ENCODE assay signal across 8 cellular contexts in genomic region chr1:153568367-153569099, GRCh38. TPM values are rescaled to one million over a fixed set of nuclear protein-coding genes. Genes with fewer than 3 reads are reported as not detected.
DNase-seq lines count a peak whose midpoint lies in the region; ATAC-seq and TF ChIP-seq lines count a peak whose summit lies in the region.

No MANE protein-coding gene starts in this region.

- intact Hi-C loops in activated CD8-positive, alpha-beta T cell treated with anti-CD3 and anti-CD28 coated beads for 36 hours (cut with micrococcal nuclease): loop anchor here (2.0 kb wide), 1 partner anchor 36 kb away; no protein-coding TSS in a partner anchor

- peak; percentile 94 for DNase-seq in BE2C
- peak; percentile 76 for DNase-seq in HPDE6-E6E7 (ENCODE audit: extremely low spot score)
- DNase-seq in NCI-H774 (lab: John Stamatoyannopoulos, UW): peak; percentile 71
- DNase-seq in activated CD8-positive, alpha-beta T cell treated with anti-CD3 and anti-CD28 coated beads for 36 hours: peak; percentile 90
- DNase-seq in ecto neural progenitor cell (ENCODE audit: low spot score): peak; percentile 95
- DNase-seq in lung (ENCODE audit: low spot score): peak; percentile 92
- DNase-seq in stimulated activated CD4-positive, alpha-beta T cell treated with anti-CD3 and anti-CD28 coated beads, TNF-alpha, amount 100 ng/mL, for 1 hour (ENCODE audit: low read depth in 3 of 3, low spot score in 1 of 3): peak; percentile 53 to 68 (median 67)

- no peaks in the 10 kb centered on the region for H3K27me3 Mint-ChIP-seq in activated CD8-positive, alpha-beta T cell treated with anti-CD3 and anti-CD28 coated beads for 36 hours

- POLR2A ChIA-PET in activated CD8-positive, alpha-beta T cell treated with anti-CD3 and anti-CD28 coated beads for 36 hours (lab: Charles Lee): interaction anchor here (0.8 to 6.3 kb wide), 7 partner anchors 9 to 56 kb away, joined by 3 to 80 read pairs (median 3); partner anchors contain the start of genes S100A4 and S100A6

- 12 to 20% methylated on average over 25 of the region's 25 CpGs for WGBS in lung, 2 donors

- H3K27ac Mint-ChIP-seq in activated CD8-positive, alpha-beta T cell treated with anti-CD3 and anti-CD28 coated beads for 36 hours: peak overlapping the region; percentile 63

- no peaks in the 10 kb centered on the region for H3K9me3 ChIP-seq in BE2C
- H3K9me3 ChIP-seq in lung (ENCODE audit: control insufficient read depth in 2 of 2, insufficient read depth in 1 of 2, low read length in 1 of 2): no peaks in the 10 kb centered on the region

- TF ChIP-seq CTCF in BE2C (IDR thresholded peaks at IDR 0.05; ENCODE audit: low read depth, low read length): peak; percentile 99
- peak; percentile 99 for TF ChIP-seq CTCF in activated CD8-positive, alpha-beta T cell treated with anti-CD3 and anti-CD28 coated beads for 36 hours (IDR thresholded peaks at IDR 0.05)
- TF ChIP-seq CTCF in lung (IDR thresholded peaks at IDR 0.05; ENCODE audit: control extremely low read depth, extremely low read depth): peak; percentile 99

- no peaks in the 10 kb centered on the region for H3K36me3 Mint-ChIP-seq in activated CD8-positive, alpha-beta T cell treated with anti-CD3 and anti-CD28 coated beads for 36 hours (ENCODE audit: low read depth)

- H3K4me1 ChIP-seq in BE2C (peaks cover 38% of the 10 kb centered on the region), lung (ENCODE audit: control insufficient read depth in 2 of 2, insufficient read depth in 2 of 2, low read length in 2 of 2) (peaks cover 10 to 31% of the 10 kb centered on the region in 2 donors)

- no peaks in the 10 kb centered on the region for H3K27me3 ChIP-seq in BE2C
- no peaks in the 10 kb centered on the region for H3K27me3 ChIP-seq in lung (ENCODE audit: control insufficient read depth, insufficient read depth)

- H3K4me3 Mint-ChIP-seq in activated CD8-positive, alpha-beta T cell treated with anti-CD3 and anti-CD28 coated beads for 36 hours: peak overlapping the region; percentile 29

- H3K4me1 Mint-ChIP-seq in activated CD8-positive, alpha-beta T cell treated with anti-CD3 and anti-CD28 coated beads for 36 hours (ENCODE audit: low read depth): peaks cover 55% of the 10 kb centered on the region

- H3K9me3 Mint-ChIP-seq in activated CD8-positive, alpha-beta T cell treated with anti-CD3 and anti-CD28 coated beads for 36 hours: no peaks in the 10 kb centered on the region

- CTCF ChIA-PET in activated CD8-positive, alpha-beta T cell treated with anti-CD3 and anti-CD28 coated beads for 36 hours (lab: Charles Lee): interaction anchor here (0.7 to 7.7 kb wide), 32 partner anchors 9 to 103 kb away, joined by 3 to 191 read pairs (median 4); partner anchors contain the start of genes CHTOP, ILF2, S100A14 and S100A4

- peak; percentile 32 for ATAC-seq in activated CD8-positive, alpha-beta T cell treated with anti-CD3 and anti-CD28 coated beads for 36 hours
- peak; percentile 38 for ATAC-seq in lung (ENCODE audit: insufficient read depth, low FRiP score)
- no peak for ATAC-seq in HG03280 (IDR thresholded peaks at IDR 0.05; ENCODE audit: unreplicated experiment)

- H3K4me3 ChIP-seq in BE2C (ENCODE audit: low read depth, low read length) (peak overlapping the region; percentile 51), lung (no peak overlapping the region)

- H3K36me3 ChIP-seq in BE2C (no peaks in the 10 kb centered on the region), lung (ENCODE audit: control insufficient read depth in 2 of 2, insufficient read depth in 2 of 2, low read length in 2 of 2) (no peaks in the 10 kb centered on the region)

- peak overlapping the region; percentile 12 to 79 for H3K27ac ChIP-seq in lung (ENCODE audit: low read depth in 1 of 2, low read length in 1 of 2)

RNA-seq across cellular contexts. Expression of gene S100A2, which starts 2.9 kb away (rescaled TPM):
- polyA plus RNA-seq in BE2C (2012; ENCODE audit: insufficient read depth, insufficient read length, low read depth): 5.6 TPM
- total RNA-seq in activated CD8-positive, alpha-beta T cell treated with anti-CD3 and anti-CD28 coated beads for 36 hours: under 1 TPM in 1 of 2 experiments, not detected in 1; 0.50 TPM
- total RNA-seq in lung: 10 to 100 TPM in 1 of 2 donors, 1 to 10 TPM in 1; 1.1 to 41.2 TPM
- 100 to 1,000 TPM in 1 of 2 donors, 10 to 100 TPM in 1; 68.4 to 261 TPM for polyA plus RNA-seq in lung

RNA-seq across cellular contexts. Expression of gene S100A3, which starts 19.5 kb away (rescaled TPM):
- 0.69 TPM for polyA plus RNA-seq in BE2C (2012; ENCODE audit: insufficient read depth, insufficient read length, low read depth)
- total RNA-seq in activated CD8-positive, alpha-beta T cell treated with anti-CD3 and anti-CD28 coated beads for 36 hours: not detected
- total RNA-seq in lung: 1 to 10 TPM; 3.0 to 5.4 TPM
- polyA plus RNA-seq in lung: 1 to 10 TPM; 6.5 to 8.0 TPM

RNA-seq across cellular contexts. Expression of gene S100A4, which starts 22.9 kb away (rescaled TPM):
- 109 TPM for polyA plus RNA-seq in BE2C (2012; ENCODE audit: insufficient read depth, insufficient read length, low read depth)
- 100 to 1,000 TPM; 109 to 118 TPM for total RNA-seq in activated CD8-positive, alpha-beta T cell treated with anti-CD3 and anti-CD28 coated beads for 36 hours
- total RNA-seq in lung: 100 to 1,000 TPM in 1 of 2 donors, 10 to 100 TPM in 1; 44.0 to 665 TPM
- polyA plus RNA-seq in lung: 1,000 to 10,000 TPM in 1 of 2 donors, 100 to 1,000 TPM in 1; 860 to 2,351 TPM

RNA-seq across cellular contexts. Expression of gene S100A5, which starts 27.8 kb away (rescaled TPM):
- polyA plus RNA-seq in BE2C (2012; ENCODE audit: insufficient read depth, insufficient read length, low read depth): not detected
- 1 to 10 TPM; 1.1 to 1.2 TPM for total RNA-seq in activated CD8-positive, alpha-beta T cell treated with anti-CD3 and anti-CD28 coated beads for 36 hours
- total RNA-seq in lung: under 1 TPM in 1 of 2 donors, not detected in 1; 0.31 TPM
- under 1 TPM; 0.31 to 0.32 TPM for polyA plus RNA-seq in lung

RNA-seq across cellular contexts. Expression of gene S100A6, which starts 32.7 kb away (rescaled TPM):
- polyA plus RNA-seq in BE2C (2012; ENCODE audit: insufficient read depth, insufficient read length, low read depth): 998 TPM
- total RNA-seq in activated CD8-positive, alpha-beta T cell treated with anti-CD3 and anti-CD28 coated beads for 36 hours: 100 to 1,000 TPM; 200 to 211 TPM
- 1,000 to 10,000 TPM in 1 of 2 donors, 100 to 1,000 TPM in 1; 165 to 1,591 TPM for total RNA-seq in lung
- over 10,000 TPM in 1 of 2 donors, 1,000 to 10,000 TPM in 1; 2,413 to 10,136 TPM for polyA plus RNA-seq in lung
